Comparison of ENCODE assay signal across 18 cellular contexts in genomic region chr2:42464631-42465030, GRCh38. TPM values are rescaled to one million over a fixed set of nuclear protein-coding genes. Genes with fewer than 3 reads are reported as not detected.
"Had no signal": no experiment of that assay in that cellular context is flagged by ENCODE, and none has a peak within 500 bp of the region (broad histone marks: within the 10 kb centered on the region; RNA-seq: fewer than 3 reads in every experiment).

No MANE protein-coding gene starts in this region.

- H3K27ac ChIP-seq: cardiac muscle cell, foreskin keratinocyte, transverse colon, uterus had no signal

- H3K4me3 ChIP-seq: cardiac muscle cell, transverse colon, uterus had no signal

- H3K36me3 ChIP-seq: cardiac muscle cell, transverse colon, uterus had no signal

- H3K4me1 ChIP-seq: foreskin keratinocyte, transverse colon, uterus had no signal

- DNase-seq: activated B cell treated with CpG ODN at 0.5 μM for 24 hours; activated CD4-positive, alpha-beta memory T cell treated with anti-CD3 and anti-CD28 coated beads for 36 hours; activated CD4-positive, alpha-beta T cell treated with anti-CD3 and anti-CD28 coated beads for 4 hours; activated naive CD4-positive, alpha-beta T cell; activated naive CD8-positive, alpha-beta T cell treated with anti-CD3 and anti-CD28 coated beads for 36 hours; foreskin keratinocyte; hypothalamus; midbrain; nucleus accumbens; retina; stimulated activated CD4-positive, alpha-beta T cell treated with anti-CD3 and anti-CD28 coated beads, Interleukin-15, amount 100 ng/mL, for 24 hours; stimulated activated CD4-positive, alpha-beta T cell treated with anti-CD3 and anti-CD28 coated beads, Interleukin-2, amount 100 ng/mL, for 48 hours; transverse colon; uterus had no signal

- H3K27me3 ChIP-seq: cardiac muscle cell, transverse colon, uterus had no signal

- H3K9me3 ChIP-seq: transverse colon, uterus had no signal

- ATAC-seq: activated T-helper 17 cell treated with anti-CD3 and anti-CD28 coated beads, Interleukin-2, amount 50 U/mL, for 72 hours; foreskin keratinocyte; left lobe of liver had no signal

RNA-seq across cellular contexts. Expression of gene KCNG3, which starts 29.2 kb away (rescaled TPM):
- polyA plus RNA-seq: cardiac muscle cell, foreskin keratinocyte, keratinocyte had no signal
